In genomic region chr5:148991606-148992005, GRCh38 we compare ENCODE assay signal across 19 cellular contexts.
"Had no signal": no experiment of that assay in that cellular context is flagged by ENCODE, and none has a peak within 500 bp of the region (broad histone marks: within the 10 kb centered on the region; RNA-seq: fewer than 3 reads in every experiment).

No MANE protein-coding gene starts in this region.

- FAIRE-seq: kidney had no signal

- H3K9me3 ChIP-seq: ascending aorta, breast epithelium, esophagus muscularis mucosa, left ventricle myocardium inferior, right atrium auricular region, tibial artery, uterus had no signal

- H3K27ac ChIP-seq: ascending aorta, breast epithelium, esophagus muscularis mucosa, left ventricle myocardium inferior, right atrium auricular region, tibial artery, uterus had no signal

- H3K4me1 ChIP-seq: breast epithelium, uterus had no signal

- DNase-seq: activated CD4-positive, alpha-beta T cell treated with anti-CD3 and anti-CD28 coated beads for 1 hour; activated CD4-positive, alpha-beta T cell treated with anti-CD3 and anti-CD28 coated beads, Interleukin-2, amount 50 U/mL, for 4 hours; activated naive CD4-positive, alpha-beta T cell treated with anti-CD3 and anti-CD28 coated beads, Interleukin-2, amount 10 ng/mL, durations not matched to agents 7 days and 5 days; hippocampal formation; kidney; left ventricle myocardium inferior; nephron progenitor cell; occipital lobe; stimulated activated CD4-positive, alpha-beta T cell treated with anti-CD3 and anti-CD28 coated beads, Interleukin-15, amount 100 ng/mL, for 24 hours; stimulated activated CD4-positive, alpha-beta T cell treated with anti-CD3 and anti-CD28 coated beads, Interleukin-4, amount 100 ng/mL, for 1 hour; stimulated activated naive B cell treated with anti-CD40 and anti-IgM and Interleukin-4, amounts not matched to agents 10 μg/mL and 1 μg/mL and 100 μg/mL, for 72 hours; T1000; tibial artery; uterus had no signal

- H3K27me3 ChIP-seq: ascending aorta, breast epithelium, esophagus muscularis mucosa, right atrium auricular region, tibial artery, uterus had no signal

- H3K4me3 ChIP-seq: ascending aorta, breast epithelium, esophagus muscularis mucosa, left ventricle myocardium inferior, right atrium auricular region, skin epidermis, tibial artery, uterus had no signal

- H3K36me3 ChIP-seq: ascending aorta, breast epithelium, esophagus muscularis mucosa, left ventricle myocardium inferior, right atrium auricular region, tibial artery, uterus had no signal
